ENCODE assay signal across 8 cellular contexts in genomic region chr16:1929578-1930337, GRCh38. TPM values are rescaled to one million over a fixed set of nuclear protein-coding genes. Genes with fewer than 3 reads are reported as not detected.
DNase-seq lines count a peak whose midpoint lies in the region; ATAC-seq and TF ChIP-seq lines count a peak whose summit lies in the region.

No MANE protein-coding gene starts in this region.

- H3K27me3 Mint-ChIP-seq in T-helper 2 cell treated with Interferon-gamma antibody and Interleukin-4, amounts not matched to agents 5 μg/mL and 100 μg/mL, for 36 hours (ENCODE audit: low read depth), result peaks cover 5% of the 10 kb centered on the region

- H3K4me1 Mint-ChIP-seq in T-helper 2 cell treated with Interferon-gamma antibody and Interleukin-4, amounts not matched to agents 5 μg/mL and 100 μg/mL, for 36 hours (ENCODE audit: low read depth), result peaks cover 2% of the 10 kb centered on the region

- no peak overlapping the region for H3K4me3 Mint-ChIP-seq in T-helper 2 cell treated with Interferon-gamma antibody and Interleukin-4, amounts not matched to agents 5 μg/mL and 100 μg/mL, for 36 hours

- intact Hi-C loops in ascending aorta (cut with DNase I), result loop anchor here (2.0 kb wide), 2 partner anchors 13 to 65 kb away; partner anchors contain the start of gene MSRB1

- H3K36me3 ChIP-seq in ascending aorta, result no peaks in the 10 kb centered on the region

- peak; percentile 93 for ATAC-seq in HG02759 (IDR thresholded peaks at IDR 0.05; ENCODE audit: unreplicated experiment)
- no peak for ATAC-seq in GM18870 (IDR thresholded peaks at IDR 0.05; ENCODE audit: unreplicated experiment)

- peak; percentile 4 for DNase-seq in NCI-H128 (lab: John Stamatoyannopoulos, UW; ENCODE audit: unreplicated experiment)
- peak; percentile 93 for DNase-seq in T-helper 2 cell treated with Interferon-gamma antibody and Interleukin-4, amounts not matched to agents 5 μg/mL and 100 μg/mL, for 36 hours (ENCODE audit: low spot score)
- DNase-seq in ascending aorta (ENCODE audit: low spot score in 2 of 2), result peak; percentile 18 to 92
- DNase-seq in hippocampal formation (lab: John Stamatoyannopoulos, UW), result peak; percentile 73 to 84
- no peak for DNase-seq in retinal pigment epithelial cell (ENCODE audit: low read depth)

- peaks cover 4 to 6% of the 10 kb centered on the region in 2 donors for H3K4me1 ChIP-seq in ascending aorta

- H3K9me3 Mint-ChIP-seq in T-helper 2 cell treated with Interferon-gamma antibody and Interleukin-4, amounts not matched to agents 5 μg/mL and 100 μg/mL, for 36 hours, result no peaks in the 10 kb centered on the region

- no peaks in the 10 kb centered on the region for H3K9me3 ChIP-seq in ascending aorta

- no peaks in the 10 kb centered on the region for H3K27me3 ChIP-seq in ascending aorta

- H3K27ac ChIP-seq in ascending aorta, result peak overlapping the region in 1 of 2 donors; percentile 70

- TF ChIP-seq CTCF in GM12875 (IDR thresholded peaks at IDR 0.05; ENCODE audit: borderline replicate concordance, insufficient read depth, low read depth, low read length), result peak; percentile 98
- TF ChIP-seq CTCF in ascending aorta (IDR thresholded peaks at IDR 0.05), result peak; percentile 70 to 100 (median 94)
- TF ChIP-seq CTCF in retinal pigment epithelial cell (conservative IDR thresholded peaks at IDR 0.05; ENCODE audit: low read depth, low read length), result peak; percentile 64

- H3K4me3 ChIP-seq in GM12875 (ENCODE audit: low read depth, low read length) (peak overlapping the region; percentile 42), ascending aorta (peak overlapping the region; percentile 64 to 75), retinal pigment epithelial cell (ENCODE audit: low read length) (peak overlapping the region; percentile 55)

- no peak overlapping the region for H3K27ac Mint-ChIP-seq in T-helper 2 cell treated with Interferon-gamma antibody and Interleukin-4, amounts not matched to agents 5 μg/mL and 100 μg/mL, for 36 hours

- no peaks in the 10 kb centered on the region for H3K36me3 Mint-ChIP-seq in T-helper 2 cell treated with Interferon-gamma antibody and Interleukin-4, amounts not matched to agents 5 μg/mL and 100 μg/mL, for 36 hours (ENCODE audit: low read depth)

RNA-seq across cellular contexts. Expression of gene HS3ST6, which starts 11.5 kb away (rescaled TPM):
- total RNA-seq in ascending aorta, result not detected

RNA-seq across cellular contexts. Expression of gene MSRB1, which starts 13.2 kb away (rescaled TPM):
- total RNA-seq in ascending aorta, result 32.9 TPM

RNA-seq across cellular contexts. Expression of gene RPL3L, which starts 24.7 kb away (rescaled TPM):
- not detected for total RNA-seq in ascending aorta

RNA-seq across cellular contexts. Expression of gene NDUFB10, which starts 29.6 kb away (rescaled TPM):
- 68.2 TPM for total RNA-seq in ascending aorta

RNA-seq across cellular contexts. Expression of gene RPS2, which starts 34.9 kb away (rescaled TPM):
- total RNA-seq in ascending aorta, result 2,866 TPM
